2 cellular contexts compared by ENCODE assay signal in genomic region chr2:71004356-71004755, GRCh38.
TF ChIP-seq lines count a peak whose summit lies in the region.

No MANE protein-coding gene starts in this region.

TF ChIP-seq in A549, 52 proteins besides CTCF, POLR2A, EP300 and RAD21:
- 0 out of 2 replicates have a peak, but pooled peaks have one; percentile 12 for TF ChIP-seq NFE2L2 (conservative IDR thresholded peaks at IDR 0.05; ENCODE audit: low read length)
- TF ChIP-seq HES2 (IDR thresholded peaks at IDR 0.05) = no peak
- TF ChIP-seq BCL3 (IDR thresholded peaks at IDR 0.05) = no peak
- TF ChIP-seq RCOR1 (IDR thresholded peaks at IDR 0.05; ENCODE audit: low read depth, low read length) = no peak
- TF ChIP-seq MAZ (IDR thresholded peaks at IDR 0.05; ENCODE audit: borderline replicate concordance, low read depth, low read length) = no peak

TF ChIP-seq in K562, 482 proteins besides CTCF, POLR2A, EP300 and RAD21:
- TF ChIP-seq UBTF (IDR thresholded peaks at IDR 0.05; ENCODE audit: borderline replicate concordance in 1 of 2, low read depth in 2 of 2, low read length in 2 of 2) (no peak), POLR2G (IDR thresholded peaks at IDR 0.05; ENCODE audit: low read depth, low read length) (no peak), ASH1L (IDR thresholded peaks at IDR 0.05; ENCODE audit: borderline replicate concordance, low read depth, partially characterized antibody) (no peak), ELF1 (tag; IDR thresholded peaks at IDR 0.05) (no peak), HMGN3 (IDR thresholded peaks at IDR 0.05; ENCODE audit: borderline replicate concordance, extremely low read depth, insufficient read length, low read depth, low read length) (no peak), ZKSCAN1 (IDR thresholded peaks at IDR 0.05; ENCODE audit: low read depth, low read length) (no peak), NCOR1 (IDR thresholded peaks at IDR 0.05) (no peak), ZNF77 (CRISPR knock-in tag; IDR thresholded peaks at IDR 0.05) (no peak), LEF1 (IDR thresholded peaks at IDR 0.05) (no peak), SMC3 (conservative IDR thresholded peaks at IDR 0.05; ENCODE audit: insufficient read depth, low read depth, low read length) (no peak), TRIM28 (IDR thresholded peaks at IDR 0.05) (no peak), NFE2 (IDR thresholded peaks at IDR 0.05; ENCODE audit: low read depth) (peak; percentile 42), SAP30 (IDR thresholded peaks at IDR 0.05; ENCODE audit: borderline replicate concordance, insufficient read depth, low read depth, low read length, poor library complexity, severe bottlenecking) (no peak), NFATC3 (IDR thresholded peaks at IDR 0.05) (no peak), LCOR (CRISPR knock-in tag; IDR thresholded peaks at IDR 0.05) (no peak), MAFG (tag; conservative IDR thresholded peaks at IDR 0.05) (0 out of 2 replicates have a peak, but pooled peaks have one; percentile 10), CHD1 (IDR thresholded peaks at IDR 0.05; ENCODE audit: low read length) (no peak)
